ENCODE assay signal across 23 cellular contexts in the genomic region with DNA sequence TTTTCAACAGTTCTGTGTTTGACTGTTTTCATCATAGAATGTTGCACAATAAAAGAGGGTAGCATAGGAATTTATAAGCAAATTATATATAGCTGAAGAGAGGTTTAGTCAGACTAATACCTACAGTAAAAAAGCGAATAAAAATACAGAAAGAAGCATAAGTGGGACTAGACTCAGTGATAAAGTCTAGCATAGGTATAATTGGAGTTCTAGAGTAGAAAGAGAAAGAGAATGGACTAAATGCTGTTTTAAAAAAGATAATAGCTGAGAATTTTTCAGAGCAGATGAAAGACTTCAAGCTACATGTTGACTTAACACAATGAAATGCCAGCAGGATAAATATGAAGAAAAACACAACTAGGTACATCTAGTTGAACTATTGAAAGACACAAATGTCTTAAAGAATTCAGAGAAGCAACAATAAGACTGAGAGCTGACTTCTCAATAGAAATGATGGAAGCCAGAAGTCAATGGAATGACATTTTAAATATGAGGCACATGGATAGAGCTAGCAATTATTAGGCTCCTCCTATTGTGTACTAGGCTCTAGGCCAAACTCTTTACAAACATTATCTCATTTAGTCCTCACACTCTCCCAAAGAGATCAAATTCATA.
DNase-seq lines count a peak whose midpoint lies in the region; ATAC-seq, FAIRE-seq and TF ChIP-seq lines count a peak whose summit lies in the region.
"Had no signal": no experiment of that assay in that cellular context is flagged by ENCODE, and none has a peak within 500 bp of the region (broad histone marks: within the 10 kb centered on the region; RNA-seq: fewer than 3 reads in every experiment).

No MANE protein-coding gene starts in this region.

- H4K20me1 ChIP-seq in HepG2 (ENCODE audit: insufficient read depth, low read length) = no peaks in the 10 kb centered on the region
- H4K20me1 ChIP-seq: BLaER1 treated with 17β-estradiol and CSF1 and Interleukin-3, amounts not matched to agents 10 nM and 100 nM had no signal

- H3K4me2 ChIP-seq in HepG2 (ENCODE audit: low read depth, low read length) = no peak overlapping the region
- H3K4me2 ChIP-seq: A549; BLaER1 treated with 17β-estradiol and CSF1 and Interleukin-3, amounts not matched to agents 10 nM and 100 nM; GM23338 had no signal

- BruUV-seq in HepG2 (replicated peaks; lab: Mats Ljungman, UMichigan) = no TSS peak
- BruUV-seq in Calu3 (replicated peaks; lab: Mats Ljungman, UMichigan) = no TSS peak

- TF ChIP-seq RAD21 in HepG2 (CRISPR knock-in tag; IDR thresholded peaks at IDR 0.05) = no peak

- ATAC-seq in HepG2 (no peak), right lobe of liver (no peak), WTC11 (no peak), GM21528 (IDR thresholded peaks at IDR 0.05; ENCODE audit: low FRiP score, unreplicated experiment) (no peak)
- no peak for ATAC-seq in naive thymus-derived CD4-positive, alpha-beta T cell
- ATAC-seq: A549, GM23338 had no signal

- H3K4me1 ChIP-seq in HepG2 (ENCODE audit: insufficient read depth, low read length) (no peaks in the 10 kb centered on the region), right lobe of liver (no peaks in the 10 kb centered on the region), endodermal cell (ENCODE audit: control insufficient read depth, insufficient read depth, low read length) (no peaks in the 10 kb centered on the region)
- no peaks in the 10 kb centered on the region for H3K4me1 ChIP-seq in naive thymus-derived CD4-positive, alpha-beta T cell (ENCODE audit: control insufficient read depth in 2 of 2, insufficient read depth in 2 of 2, low read length in 2 of 2)
- H3K4me1 ChIP-seq: A549, BE2C had no signal

- H3K4me1 Mint-ChIP-seq in WTC11 = peaks cover 3% of the 10 kb centered on the region
- H3K4me1 Mint-ChIP-seq in endodermal cell = no peaks in the 10 kb centered on the region
- no peaks in the 10 kb centered on the region for H3K4me1 Mint-ChIP-seq in naive thymus-derived CD4-positive, alpha-beta T cell
- H3K4me1 Mint-ChIP-seq in Calu3 (ENCODE audit: low read depth, unreplicated experiment) = no peaks in the 10 kb centered on the region
- H3K4me1 Mint-ChIP-seq: CD14-positive monocyte; CD8-positive, alpha-beta memory T cell; GM23338 had no signal

- CTCF ChIA-PET in HepG2 (lab: Yijun Ruan, JAX; ENCODE audit: low intra/inter-chr PET ratio, low total read pairs) = no interaction called here
- CTCF ChIA-PET in WTC11 (lab: Charles Lee) = interaction anchor here (0.5 kb wide), 1 partner anchor 635 kb away, joined by 3 read pairs; no protein-coding TSS in a partner anchor
- CTCF ChIA-PET in naive thymus-derived CD4-positive, alpha-beta T cell (lab: Charles Lee) = no interaction called here
- CTCF ChIA-PET in Calu3 (lab: Charles Lee) = no interaction called here

- POLR2A ChIA-PET in HepG2 (lab: Yijun Ruan, JAX) (no interaction called here), WTC11 (lab: Charles Lee) (no interaction called here)
- POLR2A ChIA-PET in naive thymus-derived CD4-positive, alpha-beta T cell (lab: Charles Lee) = no interaction called here

- H3K9me3 ChIP-seq in HepG2 (ENCODE audit: low read length) = peaks cover 25% of the 10 kb centered on the region
- H3K9me3 ChIP-seq in right lobe of liver = no peaks in the 10 kb centered on the region
- peaks cover 57% of the 10 kb centered on the region for H3K9me3 ChIP-seq in endodermal cell (ENCODE audit: control insufficient read depth, low read length)
- H3K9me3 ChIP-seq in naive thymus-derived CD4-positive, alpha-beta T cell (ENCODE audit: control insufficient read depth in 2 of 3, low read length in 3 of 3) = no peaks in the 10 kb centered on the region
- H3K9me3 ChIP-seq: BE2C had no signal

- H3K27me3 ChIP-seq in HepG2 (ENCODE audit: control insufficient read depth in 1 of 2, insufficient read depth in 2 of 2, low read length in 2 of 2) (no peaks in the 10 kb centered on the region), right lobe of liver (no peaks in the 10 kb centered on the region), endodermal cell (ENCODE audit: control insufficient read depth, insufficient read depth, low read length, poor library complexity, severe bottlenecking) (no peaks in the 10 kb centered on the region)
- H3K27me3 ChIP-seq in naive thymus-derived CD4-positive, alpha-beta T cell (ENCODE audit: control insufficient read depth in 2 of 2, insufficient read depth in 2 of 2, low read length in 2 of 2) = no peaks in the 10 kb centered on the region
- H3K27me3 ChIP-seq: BE2C; BLaER1 treated with 17β-estradiol and CSF1 and Interleukin-3, amounts not matched to agents 10 nM and 100 nM had no signal

- no peak for TF ChIP-seq CTCF in HepG2 (CRISPR knock-in tag; IDR thresholded peaks at IDR 0.05)
- no peak for TF ChIP-seq CTCF in right lobe of liver (IDR thresholded peaks at IDR 0.05)
- no peak for TF ChIP-seq CTCF in WTC11 (IDR thresholded peaks at IDR 0.05)
- no peak for TF ChIP-seq CTCF in endodermal cell (conservative IDR thresholded peaks at IDR 0.05)
- TF ChIP-seq CTCF in Calu3 (IDR thresholded peaks at IDR 0.05; ENCODE audit: unreplicated experiment) = no peak

- DNase-seq in HepG2 (ENCODE audit: low spot score) = no peak
- DNase-seq in right lobe of liver = no peak
- no peak for DNase-seq in WTC11 (ENCODE audit: low spot score)
- DNase-seq in endodermal cell = no peak
- no peak for DNase-seq in naive thymus-derived CD4-positive, alpha-beta T cell
- no peak for DNase-seq in Calu3
- DNase-seq: 8988T; ACHN; AML-193; BE2C; CD4-positive, alpha-beta T cell; CD8-positive, alpha-beta memory T cell; DMS153; DMS79 treated with DMSO at 0.1 percent for 48 hours; H9 had no signal

- 17% methylated on average over 1 of the region's 1 CpG for WGBS in HepG2 (ENCODE audit: low lambda C conversion rate)
- WGBS in right lobe of liver (ENCODE audit: insufficient coverage, low coverage, low lambda C conversion rate, missing lambda C conversion rate) = 58% methylated on average over 1 of the region's 1 CpG
- WGBS in endodermal cell (ENCODE audit: insufficient coverage in 1 of 2, insufficient read length in 1 of 2), 2 experiments = 97 to 100% methylated on average over 1 of the region's 1 CpG

- no peak for FAIRE-seq in HepG2 (lab: Jason Lieb, UNC)
- FAIRE-seq: A549, G401.6, GM12892, GM19239 had no signal

- H3K27ac Mint-ChIP-seq in WTC11 = no peak overlapping the region
- no peak overlapping the region for H3K27ac Mint-ChIP-seq in endodermal cell
- no peak overlapping the region for H3K27ac Mint-ChIP-seq in naive thymus-derived CD4-positive, alpha-beta T cell
- no peak overlapping the region for H3K27ac Mint-ChIP-seq in Calu3 (ENCODE audit: unreplicated experiment)
- H3K27ac Mint-ChIP-seq: CD14-positive monocyte; CD4-positive, alpha-beta T cell; CD8-positive, alpha-beta memory T cell; GM23338; H9 had no signal

- TF ChIP-seq EP300 in HepG2 (IDR thresholded peaks at IDR 0.05; ENCODE audit: low read depth in 2 of 2, low read length in 2 of 2) (no peak), HepG2 (CRISPR knock-in tag; IDR thresholded peaks at IDR 0.05; ENCODE audit: borderline replicate concordance) (no peak)

- no peak overlapping the region for H3K4me3 ChIP-seq in HepG2 (replicated peaks in 1 of 3; ENCODE audit: insufficient read depth in 1 of 3, low read depth in 2 of 3, low read length in 3 of 3)
- no peak overlapping the region for H3K4me3 ChIP-seq in right lobe of liver
- peak overlapping the region; percentile 47 for H3K4me3 ChIP-seq in endodermal cell (ENCODE audit: low read length)
- no peak overlapping the region for H3K4me3 ChIP-seq in naive thymus-derived CD4-positive, alpha-beta T cell (ENCODE audit: low read length)
- H3K4me3 ChIP-seq: A549; BLaER1 treated with 17β-estradiol and CSF1 and Interleukin-3, amounts not matched to agents 10 nM and 100 nM; GM23338 had no signal

- H3K4me3 Mint-ChIP-seq in WTC11 (no peak overlapping the region), endodermal cell (no peak overlapping the region), Calu3 (ENCODE audit: low read depth, unreplicated experiment) (no peak overlapping the region)
- H3K4me3 Mint-ChIP-seq in naive thymus-derived CD4-positive, alpha-beta T cell = no peak overlapping the region
- H3K4me3 Mint-ChIP-seq: CD14-positive monocyte; CD4-positive, alpha-beta T cell; CD8-positive, alpha-beta memory T cell; GM23338; H9 had no signal

- H3K9ac ChIP-seq in HepG2 (ENCODE audit: insufficient read depth, low read depth, low read length) = no peak overlapping the region
- H3K9ac ChIP-seq in endodermal cell (ENCODE audit: extremely low read depth, low read length, poor library complexity, severe bottlenecking) = no peak overlapping the region
- H3K9ac ChIP-seq: BLaER1 treated with 17β-estradiol and CSF1 and Interleukin-3, amounts not matched to agents 10 nM and 100 nM had no signal

- H3K36me3 Mint-ChIP-seq in WTC11 (peaks cover 48% of the 10 kb centered on the region), endodermal cell (ENCODE audit: low read depth) (peaks cover 20% of the 10 kb centered on the region), Calu3 (ENCODE audit: insufficient read depth, unreplicated experiment) (no peaks in the 10 kb centered on the region)
- H3K36me3 Mint-ChIP-seq in naive thymus-derived CD4-positive, alpha-beta T cell = peaks cover 0 to 3% (median 0%) of the 10 kb centered on the region in 5 donors
- H3K36me3 Mint-ChIP-seq: CD14-positive monocyte; CD8-positive, alpha-beta memory T cell had no signal

- H3K27ac ChIP-seq in HepG2 (ENCODE audit: extremely low read length, insufficient read depth, low read length) (no peak overlapping the region), right lobe of liver (no peak overlapping the region), endodermal cell (ENCODE audit: low read depth, low read length) (no peak overlapping the region)
- H3K27ac ChIP-seq in naive thymus-derived CD4-positive, alpha-beta T cell (ENCODE audit: low read depth, low read length) = no peak overlapping the region
- H3K27ac ChIP-seq: A549; BLaER1 treated with 17β-estradiol and CSF1 and Interleukin-3, amounts not matched to agents 10 nM and 100 nM had no signal

- H3K79me2 ChIP-seq in HepG2 (ENCODE audit: insufficient read depth, low read length) = no peaks in the 10 kb centered on the region

- TF ChIP-seq POLR2A in HepG2 (IDR thresholded peaks at IDR 0.05; ENCODE audit: insufficient read depth in 1 of 2, low read depth in 2 of 2, low read length in 2 of 2) (no peak), right lobe of liver (IDR thresholded peaks at IDR 0.05) (no peak)

- H3K9me3 Mint-ChIP-seq in WTC11 (peaks cover 62% of the 10 kb centered on the region), endodermal cell (peaks cover 50% of the 10 kb centered on the region), Calu3 (ENCODE audit: low read depth, unreplicated experiment) (peaks cover 10% of the 10 kb centered on the region)
- peaks cover 4 to 30% (median 9%) of the 10 kb centered on the region in 11 donors for H3K9me3 Mint-ChIP-seq in naive thymus-derived CD4-positive, alpha-beta T cell

- in situ Hi-C loops in HepG2 (cut with HindIII; ENCODE audit: extremely low pct_ligation_motif_present, low pct_unique_long_range_greater_than_20kb) = no loop called here

- intact Hi-C loops in HepG2 (cut with micrococcal nuclease; ENCODE audit: unreplicated experiment) (no loop called here), right lobe of liver (cut with DNase I) (no loop called here), Calu3 (cut with micrococcal nuclease; ENCODE audit: unreplicated experiment) (no loop called here)
- intact Hi-C loops in naive thymus-derived CD4-positive, alpha-beta T cell (cut with micrococcal nuclease) = no loop called here

- H2AFZ ChIP-seq in HepG2 (ENCODE audit: low read length) = no peak overlapping the region
- H2AFZ ChIP-seq: GM23338 had no signal

- H3K27me3 Mint-ChIP-seq in WTC11 (ENCODE audit: low read depth) (no peaks in the 10 kb centered on the region), endodermal cell (ENCODE audit: insufficient read depth) (no peaks in the 10 kb centered on the region), Calu3 (ENCODE audit: unreplicated experiment) (no peaks in the 10 kb centered on the region)
- no peaks in the 10 kb centered on the region for H3K27me3 Mint-ChIP-seq in naive thymus-derived CD4-positive, alpha-beta T cell
- H3K27me3 Mint-ChIP-seq: CD4-positive, alpha-beta T cell; CD8-positive, alpha-beta memory T cell had no signal

- H3K36me3 ChIP-seq in HepG2 (replicated peaks in 1 of 2; ENCODE audit: control insufficient read depth in 1 of 2, insufficient read depth in 2 of 2, low read length in 2 of 2) = no peaks in the 10 kb centered on the region
- H3K36me3 ChIP-seq in right lobe of liver = no peaks in the 10 kb centered on the region
- H3K36me3 ChIP-seq in endodermal cell (ENCODE audit: control insufficient read depth, insufficient read depth, low read length) = no peaks in the 10 kb centered on the region
- H3K36me3 ChIP-seq in naive thymus-derived CD4-positive, alpha-beta T cell (ENCODE audit: control insufficient read depth in 2 of 3, insufficient read depth in 3 of 3, low read length in 3 of 3) = no peaks in the 10 kb centered on the region
- H3K36me3 ChIP-seq: BE2C; BLaER1 treated with 17β-estradiol and CSF1 and Interleukin-3, amounts not matched to agents 10 nM and 100 nM had no signal
